Comparison of ENCODE assay signal across 19 cellular contexts in genomic region chr5:179840321-179840720, GRCh38. TPM values are rescaled to one million over a fixed set of nuclear protein-coding genes. Genes with fewer than 3 reads are reported as not detected.
DNase-seq lines count a peak whose midpoint lies in the region; ATAC-seq, FAIRE-seq and TF ChIP-seq lines count a peak whose summit lies in the region.
"Had no signal": no experiment of that assay in that cellular context is flagged by ENCODE, and none has a peak within 500 bp of the region (broad histone marks: within the 10 kb centered on the region; RNA-seq: fewer than 3 reads in every experiment).

No MANE protein-coding gene starts in this region.

- no peak overlapping the region for H3K9ac ChIP-seq in HepG2 (ENCODE audit: insufficient read depth, low read depth, low read length)

- H3K4me3 Mint-ChIP-seq in activated naive CD8-positive, alpha-beta T cell treated with anti-CD3 and anti-CD28 coated beads, Interleukin-2, amount 10 ng/mL, durations not matched to agents 7 days and 5 days, result no peak overlapping the region
- no peak overlapping the region for H3K4me3 Mint-ChIP-seq in activated naive CD8-positive, alpha-beta T cell treated with anti-CD3 and anti-CD28 coated beads for 36 hours
- H3K4me3 Mint-ChIP-seq: T-helper 1 cell treated with Interleukin-12 subunit alpha and Interleukin-12 subunit beta and Interleukin-4 antibody, amounts not matched to agents 30 μg/mL and 1 μg/mL, for 36 hours had no signal

- TF ChIP-seq RAD21 in HepG2 (CRISPR knock-in tag; IDR thresholded peaks at IDR 0.05), result no peak

- H3K9me3 Mint-ChIP-seq in activated naive CD8-positive, alpha-beta T cell treated with anti-CD3 and anti-CD28 coated beads, Interleukin-2, amount 10 ng/mL, durations not matched to agents 7 days and 5 days, result peaks cover 4% of the 10 kb centered on the region
- H3K9me3 Mint-ChIP-seq in activated naive CD8-positive, alpha-beta T cell treated with anti-CD3 and anti-CD28 coated beads for 36 hours, result peaks cover 4% of the 10 kb centered on the region

- H3K27ac ChIP-seq in RWPE1 (peak overlapping the region; percentile 78), HepG2 (ENCODE audit: extremely low read length, insufficient read depth, low read length) (no peak overlapping the region), gastrocnemius medialis (peak overlapping the region; percentile 87 to 92 (median 88))
- H3K27ac ChIP-seq: C4-2B, right atrium auricular region had no signal

- TF ChIP-seq CTCF in RWPE1 (conservative IDR thresholded peaks at IDR 0.05; ENCODE audit: low read depth) (no peak), HepG2 (CRISPR knock-in tag; IDR thresholded peaks at IDR 0.05) (no peak), gastrocnemius medialis (IDR thresholded peaks at IDR 0.05 in 4 of 5, conservative IDR thresholded peaks at IDR 0.05 in 1 of 5) (no peak)

- H3K4me1 Mint-ChIP-seq in activated naive CD8-positive, alpha-beta T cell treated with anti-CD3 and anti-CD28 coated beads, Interleukin-2, amount 10 ng/mL, durations not matched to agents 7 days and 5 days, result peaks cover 13% of the 10 kb centered on the region
- H3K4me1 Mint-ChIP-seq in activated naive CD8-positive, alpha-beta T cell treated with anti-CD3 and anti-CD28 coated beads for 36 hours, result peaks cover 14% of the 10 kb centered on the region

- in situ Hi-C loops in HepG2 (cut with HindIII; ENCODE audit: extremely low pct_ligation_motif_present, low pct_unique_long_range_greater_than_20kb), result no loop called here
- in situ Hi-C loops in gastrocnemius medialis (cut with MboI; ENCODE audit: low sequenced_read_pairs in 4 of 4), result no loop called here

- 96% methylated on average over 11 of the region's 11 CpGs for WGBS in HepG2 (ENCODE audit: low lambda C conversion rate)

- intact Hi-C loops in HepG2 (cut with micrococcal nuclease; ENCODE audit: unreplicated experiment) (no loop called here), gastrocnemius medialis (cut with DNase I; ENCODE audit: low total_unique reads) (loop anchor here (1.0 to 2.0 kb wide), 2 partner anchors 18 to 22 kb away; partner anchors contain the start of gene MRNIP)

- H3K27ac Mint-ChIP-seq in activated naive CD8-positive, alpha-beta T cell treated with anti-CD3 and anti-CD28 coated beads, Interleukin-2, amount 10 ng/mL, durations not matched to agents 7 days and 5 days, result peak overlapping the region; percentile 16
- H3K27ac Mint-ChIP-seq in activated naive CD8-positive, alpha-beta T cell treated with anti-CD3 and anti-CD28 coated beads for 36 hours, result no peak overlapping the region
- H3K27ac Mint-ChIP-seq: T-helper 1 cell treated with Interleukin-12 subunit alpha and Interleukin-12 subunit beta and Interleukin-4 antibody, amounts not matched to agents 30 μg/mL and 1 μg/mL, for 36 hours had no signal

- POLR2A ChIA-PET in activated naive CD8-positive, alpha-beta T cell treated with anti-CD3 and anti-CD28 coated beads, Interleukin-2, amount 10 ng/mL, durations not matched to agents 7 days and 5 days (lab: Charles Lee), result no interaction called here
- POLR2A ChIA-PET in RWPE1 (lab: Yijun Ruan, JAX; ENCODE audit: low non-redundant PET), result no interaction called here
- POLR2A ChIA-PET in HepG2 (lab: Yijun Ruan, JAX), result interaction anchor here (0.7 to 4.3 kb wide), 3 partner anchors 12 to 21 kb away, joined by 3 to 19 read pairs (median 4); partner anchors contain the start of gene SQSTM1

- H3K79me2 ChIP-seq in HepG2 (ENCODE audit: insufficient read depth, low read length), result no peaks in the 10 kb centered on the region

- H3K9me3 ChIP-seq in HepG2 (ENCODE audit: low read length) (no peaks in the 10 kb centered on the region; the same call in 1 of the 2 replicates), gastrocnemius medialis (no peaks in the 10 kb centered on the region)

- no peak for ATAC-seq in activated naive CD8-positive, alpha-beta T cell treated with anti-CD3 and anti-CD28 coated beads, Interleukin-2, amount 10 ng/mL, durations not matched to agents 7 days and 5 days (ENCODE audit: low read depth)
- ATAC-seq in HepG2, result peak; percentile 0; the same call in 2 of the 3 replicates
- peak; percentile 3 to 6 for ATAC-seq in gastrocnemius medialis
- no peak for ATAC-seq in HG02678 (IDR thresholded peaks at IDR 0.05; ENCODE audit: unreplicated experiment)

- CTCF ChIA-PET in RWPE1 (lab: Yijun Ruan, JAX) (interaction anchor here (0.7 kb wide), 2 partner anchors 11 to 76 kb away, joined by 3 to 4 read pairs; no protein-coding TSS in a partner anchor), HepG2 (lab: Yijun Ruan, JAX; ENCODE audit: low intra/inter-chr PET ratio, low total read pairs) (no interaction called here)

- H3K36me3 ChIP-seq in HepG2 (replicated peaks in 1 of 2; ENCODE audit: control insufficient read depth in 1 of 2, insufficient read depth in 2 of 2, low read length in 2 of 2) (peaks cover 14 to 35% of the 10 kb centered on the region in 2 experiments; a peak in 3 of 5 replicates), gastrocnemius medialis (peaks cover 0 to 32% of the 10 kb centered on the region in 2 donors)

- H4K20me1 ChIP-seq in HepG2 (ENCODE audit: insufficient read depth, low read length), result peaks cover 9% of the 10 kb centered on the region; the same call in 1 of the 2 replicates

- no peaks in the 10 kb centered on the region for H3K27me3 Mint-ChIP-seq in activated naive CD8-positive, alpha-beta T cell treated with anti-CD3 and anti-CD28 coated beads, Interleukin-2, amount 10 ng/mL, durations not matched to agents 7 days and 5 days
- no peaks in the 10 kb centered on the region for H3K27me3 Mint-ChIP-seq in activated naive CD8-positive, alpha-beta T cell treated with anti-CD3 and anti-CD28 coated beads for 36 hours

- H3K4me3 ChIP-seq in HepG2 (replicated peaks in 1 of 3; ENCODE audit: insufficient read depth in 1 of 3, low read depth in 2 of 3, low read length in 3 of 3), result no peak overlapping the region
- H3K4me3 ChIP-seq in gastrocnemius medialis, result no peak overlapping the region
- H3K4me3 ChIP-seq: right atrium auricular region had no signal

- H2AFZ ChIP-seq in HepG2 (ENCODE audit: low read length), result no peak overlapping the region

- peaks cover 19% of the 10 kb centered on the region for H3K36me3 Mint-ChIP-seq in activated naive CD8-positive, alpha-beta T cell treated with anti-CD3 and anti-CD28 coated beads, Interleukin-2, amount 10 ng/mL, durations not matched to agents 7 days and 5 days
- H3K36me3 Mint-ChIP-seq in activated naive CD8-positive, alpha-beta T cell treated with anti-CD3 and anti-CD28 coated beads for 36 hours, result peaks cover 41% of the 10 kb centered on the region

- H3K4me2 ChIP-seq in HepG2 (ENCODE audit: low read depth, low read length), result no peak overlapping the region

- no peak for FAIRE-seq in HepG2 (lab: Jason Lieb, UNC)

- TF ChIP-seq POLR2A in HepG2 (IDR thresholded peaks at IDR 0.05; ENCODE audit: insufficient read depth in 1 of 2, low read depth in 2 of 2, low read length in 2 of 2) (no peak; a peak in 1 of 4 replicates), gastrocnemius medialis (IDR thresholded peaks at IDR 0.05) (no peak)

- H3K27me3 ChIP-seq in HepG2 (ENCODE audit: control insufficient read depth in 1 of 2, insufficient read depth in 2 of 2, low read length in 2 of 2) (no peaks in the 10 kb centered on the region), gastrocnemius medialis (no peaks in the 10 kb centered on the region)
- H3K27me3 ChIP-seq: right atrium auricular region had no signal

- no TSS peak for BruUV-seq in HepG2 (replicated peaks; lab: Mats Ljungman, UMichigan)

- DNase-seq in activated naive CD8-positive, alpha-beta T cell treated with anti-CD3 and anti-CD28 coated beads, Interleukin-2, amount 10 ng/mL, durations not matched to agents 7 days and 5 days, result no peak
- no peak for DNase-seq in activated naive CD8-positive, alpha-beta T cell treated with anti-CD3 and anti-CD28 coated beads for 36 hours
- DNase-seq in RWPE1 (ENCODE audit: low spot score) (no peak), HepG2 (ENCODE audit: low spot score) (no peak), gastrocnemius medialis (peak in 1 of 2 donors; percentile 25), NCI-H748 (lab: John Stamatoyannopoulos, UW; ENCODE audit: unreplicated experiment) (no peak), T-helper 1 cell (no peak)
- DNase-seq: activated CD4-positive, alpha-beta T cell treated with anti-CD3 and anti-CD28 coated beads, Interleukin-2, amount 50 U/mL, for 1 hour; caudate nucleus; EL; NCI-H1105 treated with DMSO at 0.1 percent for 48 hours; NCI-H2029 treated with DMSO at 0.1 percent for 48 hours; nucleus accumbens; SIG-M5; substantia nigra had no signal

- H3K4me1 ChIP-seq in HepG2 (ENCODE audit: insufficient read depth, low read length), result peaks cover 7% of the 10 kb centered on the region; the same call in 1 of the 2 replicates
- H3K4me1 ChIP-seq in gastrocnemius medialis, result peaks cover 30 to 43% of the 10 kb centered on the region in 2 donors

- TF ChIP-seq EP300 in HepG2 (IDR thresholded peaks at IDR 0.05; ENCODE audit: low read depth in 2 of 2, low read length in 2 of 2) (no peak), HepG2 (CRISPR knock-in tag; IDR thresholded peaks at IDR 0.05; ENCODE audit: borderline replicate concordance) (no peak)

RNA-seq across cellular contexts. Expression of gene MRNIP, which starts 18.3 kb away (rescaled TPM):
- total RNA-seq in activated naive CD8-positive, alpha-beta T cell treated with anti-CD3 and anti-CD28 coated beads, Interleukin-2, amount 10 ng/mL, durations not matched to agents 7 days and 5 days, result 10 to 100 TPM; 46.1 to 47.4 TPM
- total RNA-seq in activated naive CD8-positive, alpha-beta T cell treated with anti-CD3 and anti-CD28 coated beads for 36 hours, result 10 to 100 TPM; 12.3 to 13.9 TPM
- total RNA-seq in HepG2 (2016; rRNA removed; fragmentation: Illumina TruSeq; extraction: Trizol) (11.3 and 15.5 TPM in 2 replicates), gastrocnemius medialis (10 to 100 TPM in 1 of 4 donors, 1 to 10 TPM in 3; 2.9 to 16.1 (median 8.3) TPM)
- total RNA-seq in HepG2 (2016; cell fraction: cytosol; rRNA removed; fragmentation: Illumina TruSeq; extraction: Trizol; ENCODE audit: low read depth), result 5.8 and 6.9 TPM in 2 replicates
- 9.7 and 18.4 TPM in 2 replicates for total RNA-seq in HepG2 (2016; cell fraction: insoluble cytoplasmic fraction; rRNA removed; fragmentation: Illumina TruSeq; extraction: Trizol)
- 4.5 and 5.1 TPM in 2 replicates for total RNA-seq in HepG2 (2016; cell fraction: membrane; rRNA removed; fragmentation: Illumina TruSeq; extraction: Trizol)
- total RNA-seq in HepG2 (2016; cell fraction: nucleus; rRNA removed; fragmentation: Illumina TruSeq; extraction: Trizol), result 22.2 and 24.1 TPM in 2 replicates
- 32.6 and 34.1 TPM in 2 replicates for polyA plus RNA-seq in HepG2 (2011; rRNA removed)
- polyA plus RNA-seq in HepG2 (2011; cell fraction: cytosol; rRNA removed), result 7.9 and 9.8 TPM in 2 replicates
- polyA plus RNA-seq in HepG2 (2011; cell fraction: nucleus; rRNA removed), result 162 and 171 TPM in 2 replicates
- 19.0 and 22.7 TPM in 2 replicates for polyA plus RNA-seq in HepG2 (2012)
- polyA plus RNA-seq in HepG2 (2016; cell fraction: cytosol; fragmentation: Illumina TruSeq; extraction: Trizol; ENCODE audit: low read depth), result 1.4 and 1.7 TPM in 2 replicates
- 8.1 and 8.4 TPM in 2 replicates for polyA plus RNA-seq in HepG2 (2016; cell fraction: insoluble cytoplasmic fraction; fragmentation: Illumina TruSeq; extraction: Trizol; ENCODE audit: low read depth)
- 2.1 and 3.0 TPM in 2 replicates for polyA plus RNA-seq in HepG2 (2016; cell fraction: membrane; fragmentation: Illumina TruSeq; extraction: Trizol; ENCODE audit: low read depth)
- polyA plus RNA-seq in HepG2 (2016; cell fraction: nucleus; fragmentation: Illumina TruSeq; extraction: Trizol; ENCODE audit: insufficient read depth, low read depth), result 78.5 and 90.7 TPM in 2 replicates
- polyA minus RNA-seq in HepG2 (2011; rRNA and poly(A)+ RNA removed; ENCODE audit: low replicate concordance), result 16.4 and 18.6 TPM in 2 replicates
- polyA minus RNA-seq in HepG2 (2011; cell fraction: cytosol; rRNA and poly(A)+ RNA removed), result 2.5 and 4.4 TPM in 2 replicates
- polyA minus RNA-seq in HepG2 (2011; cell fraction: nucleus; rRNA and poly(A)+ RNA removed), result 31.4 and 38.0 TPM in 2 replicates

RNA-seq across cellular contexts. Expression of gene SQSTM1, which starts 19.6 kb away (rescaled TPM):
- total RNA-seq in activated naive CD8-positive, alpha-beta T cell treated with anti-CD3 and anti-CD28 coated beads, Interleukin-2, amount 10 ng/mL, durations not matched to agents 7 days and 5 days, result 100 to 1,000 TPM; 196 to 216 TPM
- total RNA-seq in activated naive CD8-positive, alpha-beta T cell treated with anti-CD3 and anti-CD28 coated beads for 36 hours, result 100 to 1,000 TPM; 111 to 117 TPM
- total RNA-seq in HepG2 (2016; rRNA removed; fragmentation: Illumina TruSeq; extraction: Trizol), result 160 and 161 TPM in 2 replicates
- 45.2 and 49.8 TPM in 2 replicates for total RNA-seq in HepG2 (2016; cell fraction: cytosol; rRNA removed; fragmentation: Illumina TruSeq; extraction: Trizol; ENCODE audit: low read depth)
- 158 and 162 TPM in 2 replicates for total RNA-seq in HepG2 (2016; cell fraction: insoluble cytoplasmic fraction; rRNA removed; fragmentation: Illumina TruSeq; extraction: Trizol)
- total RNA-seq in HepG2 (2016; cell fraction: membrane; rRNA removed; fragmentation: Illumina TruSeq; extraction: Trizol), result 63.1 and 66.1 TPM in 2 replicates
- total RNA-seq in HepG2 (2016; cell fraction: nucleus; rRNA removed; fragmentation: Illumina TruSeq; extraction: Trizol), result 98.3 and 116 TPM in 2 replicates
- polyA plus RNA-seq in HepG2 (2011; rRNA removed), result 90.9 and 126 TPM in 2 replicates
- polyA plus RNA-seq in HepG2 (2011; cell fraction: cytosol; rRNA removed), result 81.2 and 85.2 TPM in 2 replicates
- polyA plus RNA-seq in HepG2 (2011; cell fraction: nucleus; rRNA removed), result 240 and 268 TPM in 2 replicates
- polyA plus RNA-seq in HepG2 (2012), result 80.8 and 157 TPM in 2 replicates
- polyA plus RNA-seq in HepG2 (2016; cell fraction: cytosol; fragmentation: Illumina TruSeq; extraction: Trizol; ENCODE audit: low read depth), result 43.0 and 45.0 TPM in 2 replicates
- 179 and 191 TPM in 2 replicates for polyA plus RNA-seq in HepG2 (2016; cell fraction: insoluble cytoplasmic fraction; fragmentation: Illumina TruSeq; extraction: Trizol; ENCODE audit: low read depth)
- 48.5 and 49.4 TPM in 2 replicates for polyA plus RNA-seq in HepG2 (2016; cell fraction: membrane; fragmentation: Illumina TruSeq; extraction: Trizol; ENCODE audit: low read depth)
- polyA plus RNA-seq in HepG2 (2016; cell fraction: nucleus; fragmentation: Illumina TruSeq; extraction: Trizol; ENCODE audit: insufficient read depth, low read depth), result 190 and 194 TPM in 2 replicates
- 245 and 268 TPM in 2 replicates for polyA minus RNA-seq in HepG2 (2011; rRNA and poly(A)+ RNA removed; ENCODE audit: low replicate concordance)
- polyA minus RNA-seq in HepG2 (2011; cell fraction: cytosol; rRNA and poly(A)+ RNA removed), result 106 and 114 TPM in 2 replicates
- 238 and 284 TPM in 2 replicates for polyA minus RNA-seq in HepG2 (2011; cell fraction: nucleus; rRNA and poly(A)+ RNA removed)
- total RNA-seq in gastrocnemius medialis, result 1,000 to 10,000 TPM; 1,080 to 1,340 (median 1,178) TPM

RNA-seq across cellular contexts. Expression of gene MGAT4B, which starts 33.7 kb away (rescaled TPM):
- 100 to 1,000 TPM; 118 TPM for total RNA-seq in activated naive CD8-positive, alpha-beta T cell treated with anti-CD3 and anti-CD28 coated beads, Interleukin-2, amount 10 ng/mL, durations not matched to agents 7 days and 5 days
- 10 to 100 TPM; 67.9 to 71.5 TPM for total RNA-seq in activated naive CD8-positive, alpha-beta T cell treated with anti-CD3 and anti-CD28 coated beads for 36 hours
- total RNA-seq in HepG2 (2016; rRNA removed; fragmentation: Illumina TruSeq; extraction: Trizol), result 69.2 and 93.5 TPM in 2 replicates
- 62.1 and 64.9 TPM in 2 replicates for total RNA-seq in HepG2 (2016; cell fraction: cytosol; rRNA removed; fragmentation: Illumina TruSeq; extraction: Trizol; ENCODE audit: low read depth)
- 62.4 and 88.8 TPM in 2 replicates for total RNA-seq in HepG2 (2016; cell fraction: insoluble cytoplasmic fraction; rRNA removed; fragmentation: Illumina TruSeq; extraction: Trizol)
- total RNA-seq in HepG2 (2016; cell fraction: membrane; rRNA removed; fragmentation: Illumina TruSeq; extraction: Trizol), result 158 and 164 TPM in 2 replicates
- 79.6 and 99.8 TPM in 2 replicates for total RNA-seq in HepG2 (2016; cell fraction: nucleus; rRNA removed; fragmentation: Illumina TruSeq; extraction: Trizol)
- 130 and 170 TPM in 2 replicates for polyA plus RNA-seq in HepG2 (2011; rRNA removed)
- polyA plus RNA-seq in HepG2 (2011; cell fraction: cytosol; rRNA removed), result 134 and 140 TPM in 2 replicates
- polyA plus RNA-seq in HepG2 (2011; cell fraction: nucleus; rRNA removed), result 514 and 596 TPM in 2 replicates
- 117 and 181 TPM in 2 replicates for polyA plus RNA-seq in HepG2 (2012)
- polyA plus RNA-seq in HepG2 (2016; cell fraction: cytosol; fragmentation: Illumina TruSeq; extraction: Trizol; ENCODE audit: low read depth), result 82.9 and 88.8 TPM in 2 replicates
- 78.6 and 97.2 TPM in 2 replicates for polyA plus RNA-seq in HepG2 (2016; cell fraction: insoluble cytoplasmic fraction; fragmentation: Illumina TruSeq; extraction: Trizol; ENCODE audit: low read depth)
- polyA plus RNA-seq in HepG2 (2016; cell fraction: membrane; fragmentation: Illumina TruSeq; extraction: Trizol; ENCODE audit: low read depth), result 156 and 172 TPM in 2 replicates
- polyA plus RNA-seq in HepG2 (2016; cell fraction: nucleus; fragmentation: Illumina TruSeq; extraction: Trizol; ENCODE audit: insufficient read depth, low read depth), result 171 and 174 TPM in 2 replicates
- 166 and 188 TPM in 2 replicates for polyA minus RNA-seq in HepG2 (2011; rRNA and poly(A)+ RNA removed; ENCODE audit: low replicate concordance)
- polyA minus RNA-seq in HepG2 (2011; cell fraction: cytosol; rRNA and poly(A)+ RNA removed), result 100 and 102 TPM in 2 replicates
- polyA minus RNA-seq in HepG2 (2011; cell fraction: nucleus; rRNA and poly(A)+ RNA removed), result 118 and 140 TPM in 2 replicates
- total RNA-seq in gastrocnemius medialis, result 10 to 100 TPM; 28.3 to 86.0 (median 61.4) TPM

RNA-seq across cellular contexts. Expression of gene LTC4S, which starts 46.5 kb away (rescaled TPM):
- total RNA-seq in activated naive CD8-positive, alpha-beta T cell treated with anti-CD3 and anti-CD28 coated beads, Interleukin-2, amount 10 ng/mL, durations not matched to agents 7 days and 5 days, result 1 to 10 TPM; 5.7 to 6.3 TPM
- under 1 TPM in 1 of 2 experiments, not detected in 1; 0.29 TPM for total RNA-seq in activated naive CD8-positive, alpha-beta T cell treated with anti-CD3 and anti-CD28 coated beads for 36 hours
- total RNA-seq in HepG2 (2016; rRNA removed; fragmentation: Illumina TruSeq; extraction: Trizol) (0.35 TPM in 1 of 2 replicates, not detected in the other), gastrocnemius medialis (10 to 100 TPM in 1 of 4 donors, 1 to 10 TPM in 3; 1.7 to 12.6 (median 5.6) TPM)
- total RNA-seq in HepG2 (2016; cell fraction: cytosol; rRNA removed; fragmentation: Illumina TruSeq; extraction: Trizol; ENCODE audit: low read depth), result not detected in 2 replicates
- 0.30 TPM in 1 of 2 replicates, not detected in the other for total RNA-seq in HepG2 (2016; cell fraction: insoluble cytoplasmic fraction; rRNA removed; fragmentation: Illumina TruSeq; extraction: Trizol)
- total RNA-seq in HepG2 (2016; cell fraction: membrane; rRNA removed; fragmentation: Illumina TruSeq; extraction: Trizol), result not detected in 2 replicates
- total RNA-seq in HepG2 (2016; cell fraction: nucleus; rRNA removed; fragmentation: Illumina TruSeq; extraction: Trizol), result 0.56 TPM in 1 of 2 replicates, not detected in the other
- not detected in 2 replicates for polyA plus RNA-seq in HepG2 (2011; rRNA removed)
- not detected in 2 replicates for polyA plus RNA-seq in HepG2 (2011; cell fraction: cytosol; rRNA removed)
- polyA plus RNA-seq in HepG2 (2011; cell fraction: nucleus; rRNA removed), result 0.78 and 0.82 TPM in 2 replicates
- not detected in 2 replicates for polyA plus RNA-seq in HepG2 (2012)
- polyA plus RNA-seq in HepG2 (2016; cell fraction: cytosol; fragmentation: Illumina TruSeq; extraction: Trizol; ENCODE audit: low read depth), result not detected in 2 replicates
- not detected in 2 replicates for polyA plus RNA-seq in HepG2 (2016; cell fraction: insoluble cytoplasmic fraction; fragmentation: Illumina TruSeq; extraction: Trizol; ENCODE audit: low read depth)
- not detected in 2 replicates for polyA plus RNA-seq in HepG2 (2016; cell fraction: membrane; fragmentation: Illumina TruSeq; extraction: Trizol; ENCODE audit: low read depth)
- 0.91 and 1.1 TPM in 2 replicates for polyA plus RNA-seq in HepG2 (2016; cell fraction: nucleus; fragmentation: Illumina TruSeq; extraction: Trizol; ENCODE audit: insufficient read depth, low read depth)
- polyA minus RNA-seq in HepG2 (2011; rRNA and poly(A)+ RNA removed; ENCODE audit: low replicate concordance), result 0.44 and 0.47 TPM in 2 replicates
- not detected in 2 replicates for polyA minus RNA-seq in HepG2 (2011; cell fraction: cytosol; rRNA and poly(A)+ RNA removed)
- polyA minus RNA-seq in HepG2 (2011; cell fraction: nucleus; rRNA and poly(A)+ RNA removed), result not detected in 2 replicates

Comparison
In these comparisons a context has a peak if more than half of its experiments do, and no peak if none do; other contexts are left out.
1. ATAC-seq: peak in HepG2 (single experiment) and gastrocnemius medialis (2 of 2); none in activated naive CD8-positive, alpha-beta T cell treated with anti-CD3 and anti-CD28 coated beads, Interleukin-2, amount 10 ng/mL, durations not matched to agents 7 days and 5 days (single experiment) and HG02678 (single experiment).